In genomic region chr3:188294113-188294512, GRCh38 we compare ENCODE assay signal across 12 cellular contexts.
DNase-seq lines count a peak whose midpoint lies in the region; ATAC-seq and TF ChIP-seq lines count a peak whose summit lies in the region.
"Had no signal": no experiment of that assay in that cellular context is flagged by ENCODE, and none has a peak within 500 bp of the region (broad histone marks: within the 10 kb centered on the region; RNA-seq: fewer than 3 reads in every experiment).

No MANE protein-coding gene starts in this region.

- no peaks in the 10 kb centered on the region for H3K27me3 Mint-ChIP-seq in stimulated activated naive CD8-positive, alpha-beta T cell treated with anti-CD3 and anti-CD28 coated beads, Interleukin-15, amount 100 ng/mL, for 72 hours
- H3K27me3 Mint-ChIP-seq: CD4-positive, alpha-beta memory T cell had no signal

- no peaks in the 10 kb centered on the region for H3K9me3 Mint-ChIP-seq in stimulated activated naive CD8-positive, alpha-beta T cell treated with anti-CD3 and anti-CD28 coated beads, Interleukin-15, amount 100 ng/mL, for 72 hours
- H3K9me3 Mint-ChIP-seq: CD4-positive, alpha-beta memory T cell had no signal

- peaks cover 0 to 53% of the 10 kb centered on the region in 2 donors for H3K4me1 ChIP-seq in muscle layer of duodenum (ENCODE audit: control insufficient read depth in 1 of 2, insufficient read depth in 2 of 2, low read length in 2 of 2)

- TF ChIP-seq CTCF in brain microvascular endothelial cell (IDR thresholded peaks at IDR 0.05; ENCODE audit: low read depth, low read length, missing control alignments) = no peak

- H3K27me3 ChIP-seq in brain microvascular endothelial cell (replicated peaks) = no peaks in the 10 kb centered on the region
- H3K27me3 ChIP-seq in muscle layer of duodenum (ENCODE audit: low read depth, low read length) = no peaks in the 10 kb centered on the region

- DNase-seq in stimulated activated naive CD8-positive, alpha-beta T cell treated with anti-CD3 and anti-CD28 coated beads, Interleukin-15, amount 100 ng/mL, for 72 hours = peak in 1 of 2 donors; percentile 44
- DNase-seq in stimulated activated naive CD8-positive, alpha-beta T cell treated with anti-CD3 and anti-CD28 coated beads, Interleukin-15, Interleukin-2, amounts not matched to agents 100 U/mL and 50 U/mL, for 24 hours = no peak
- no peak for DNase-seq in brain microvascular endothelial cell
- DNase-seq in HPDE6-E6E7 (ENCODE audit: extremely low spot score) = no peak
- no peak for DNase-seq in SHP77 (lab: John Stamatoyannopoulos, UW)
- DNase-seq in NCI-H1694 (lab: John Stamatoyannopoulos, UW) = no peak
- no peak for DNase-seq in SW480 (ENCODE audit: low spot score)
- DNase-seq: activated CD4-positive, CD25-positive, alpha-beta regulatory T cell treated with anti-CD3 and anti-CD28 coated beads, Interleukin-2, amount 50 U/mL, for 72 hours; activated effector memory CD4-positive, alpha-beta T cell treated with anti-CD3 and anti-CD28 coated beads, Interleukin-2, amount 50 U/mL, for 16 hours; CD4-positive, alpha-beta memory T cell; Karpas-422 had no signal

- H3K4me3 ChIP-seq in brain microvascular endothelial cell (ENCODE audit: low read depth, low read length) (no peak overlapping the region), muscle layer of duodenum (ENCODE audit: low read depth in 1 of 2, low read length in 2 of 2) (no peak overlapping the region)

- no peak overlapping the region for H3K4me3 Mint-ChIP-seq in stimulated activated naive CD8-positive, alpha-beta T cell treated with anti-CD3 and anti-CD28 coated beads, Interleukin-15, amount 100 ng/mL, for 72 hours

- ATAC-seq in stimulated activated naive CD8-positive, alpha-beta T cell treated with anti-CD3 and anti-CD28 coated beads, Interleukin-15, amount 100 ng/mL, for 72 hours = peak; percentile 76
- ATAC-seq in stimulated activated naive CD8-positive, alpha-beta T cell treated with anti-CD3 and anti-CD28 coated beads, Interleukin-15, Interleukin-2, amounts not matched to agents 100 U/mL and 50 U/mL, for 24 hours = no peak

- no peaks in the 10 kb centered on the region for H3K9me3 ChIP-seq in muscle layer of duodenum (ENCODE audit: control insufficient read depth in 1 of 2, low read length in 2 of 2)

- no peak overlapping the region for H3K27ac Mint-ChIP-seq in stimulated activated naive CD8-positive, alpha-beta T cell treated with anti-CD3 and anti-CD28 coated beads, Interleukin-15, amount 100 ng/mL, for 72 hours
- H3K27ac Mint-ChIP-seq: CD4-positive, alpha-beta memory T cell had no signal

- H3K36me3 ChIP-seq in brain microvascular endothelial cell (replicated peaks) = no peaks in the 10 kb centered on the region
- peaks cover 0 to 5% of the 10 kb centered on the region in 2 donors for H3K36me3 ChIP-seq in muscle layer of duodenum (ENCODE audit: control insufficient read depth in 1 of 2, insufficient read depth in 2 of 2, low read length in 2 of 2)

- H3K27ac ChIP-seq in brain microvascular endothelial cell = peak overlapping the region; percentile 82
- peak overlapping the region; percentile 93 for H3K27ac ChIP-seq in muscle layer of duodenum (ENCODE audit: low read length)

- peaks cover 55% of the 10 kb centered on the region for H3K4me1 Mint-ChIP-seq in stimulated activated naive CD8-positive, alpha-beta T cell treated with anti-CD3 and anti-CD28 coated beads, Interleukin-15, amount 100 ng/mL, for 72 hours

- in situ Hi-C loops in brain microvascular endothelial cell (cut with HindIII; ENCODE audit: low pct_ligation_motif_present, low sequenced_read_pairs) = loop anchor here (25.0 kb wide), 1 partner anchor 557 kb away; the partner anchor contains the start of gene BCL6
